19 cellular contexts compared by ENCODE assay signal in genomic region chr9:79300153-79300552, GRCh38.
DNase-seq lines count a peak whose midpoint lies in the region; ATAC-seq lines count a peak whose summit lies in the region.
"Had no signal": no experiment of that assay in that cellular context is flagged by ENCODE, and none has a peak within 500 bp of the region (broad histone marks: within the 10 kb centered on the region; RNA-seq: fewer than 3 reads in every experiment).

No MANE protein-coding gene starts in this region.

- DNase-seq in COR-L47 (lab: John Stamatoyannopoulos, UW): peak; percentile 90
- peak; percentile 90 for DNase-seq in NCI-H1092 treated with DMSO at 0.1 percent for 48 hours (lab: John Stamatoyannopoulos, UW)
- DNase-seq in NCI-H2081 treated with DMSO at 0.1 percent for 48 hours (lab: John Stamatoyannopoulos, UW): peak; percentile 26
- peak; percentile 78 for DNase-seq in NCI-H82 (lab: John Stamatoyannopoulos, UW)
- DNase-seq in KG1 (lab: John Stamatoyannopoulos, UW): no peak
- no peak for DNase-seq in HuH-7.5 (ENCODE audit: low spot score)
- DNase-seq: activated CD4-positive, alpha-beta T cell treated with anti-CD3 and anti-CD28 coated beads, Interleukin-2, amount 50 U/mL, for 48 hours; activated naive CD4-positive, alpha-beta T cell; amniotic stem cell; dermis blood vessel endothelial cell; hippocampal formation; MG63; OCI-M1; right cardiac atrium; SIG-M5; T-helper 17 cell; WERI-Rb-1 had no signal

- ATAC-seq in HG03175 (IDR thresholded peaks at IDR 0.05; ENCODE audit: unreplicated experiment) (no peak), HG03025 (IDR thresholded peaks at IDR 0.05; ENCODE audit: low FRiP score, unreplicated experiment) (no peak)
- ATAC-seq: right cardiac atrium, T-helper 17 cell had no signal

Comparison
In these comparisons a context has a peak if more than half of its experiments do, and no peak if none do; other contexts are left out.
1. DNase-seq: peak in COR-L47 (single experiment), NCI-H1092 treated with DMSO at 0.1 percent for 48 hours (single experiment), NCI-H2081 treated with DMSO at 0.1 percent for 48 hours (single experiment) and NCI-H82 (single experiment); none in KG1 (single experiment) and HuH-7.5 (single experiment).